ENCODE assay signal across 8 cellular contexts in genomic region chr10:5411941-5412276, GRCh38. TPM values are rescaled to one million over a fixed set of nuclear protein-coding genes. Genes with fewer than 3 reads are reported as not detected.
DNase-seq lines count a peak whose midpoint lies in the region; ATAC-seq, FAIRE-seq and TF ChIP-seq lines count a peak whose summit lies in the region.

No MANE protein-coding gene starts in this region.

- H3K79me2 ChIP-seq in KMS-11 (ENCODE audit: insufficient read depth, low read depth) (peaks cover 40% of the 10 kb centered on the region), H1 (ENCODE audit: control insufficient read depth in 1 of 2, insufficient read depth in 2 of 2, low read length in 2 of 2) (peaks cover 18 to 40% of the 10 kb centered on the region in 2 experiments), parathyroid adenoma (peaks cover 6% of the 10 kb centered on the region)

- H3K4me1 ChIP-seq in KMS-11 (ENCODE audit: low read depth, poor library complexity, severe bottlenecking) (peaks cover 33% of the 10 kb centered on the region), H1 (replicated peaks in 1 of 4; ENCODE audit: control insufficient read depth in 3 of 4, insufficient read depth in 4 of 4, low read length in 3 of 4) (peaks cover 3 to 13% (median 3%) of the 10 kb centered on the region in 4 experiments), parathyroid adenoma (peaks cover 2% of the 10 kb centered on the region)

- H4K20me1 ChIP-seq in KMS-11 (ENCODE audit: insufficient read depth), result no peaks in the 10 kb centered on the region
- H4K20me1 ChIP-seq in H1 (replicated peaks in 1 of 2; ENCODE audit: control insufficient read depth in 1 of 2, insufficient read depth in 2 of 2, low read length in 2 of 2), result peaks cover 0 to under 1% of the 10 kb centered on the region in 2 experiments

- peaks cover 2% of the 10 kb centered on the region for H3K23me2 ChIP-seq in H1 (ENCODE audit: low read depth, low read length)

- H4K91ac ChIP-seq in H1 (replicated peaks; ENCODE audit: insufficient read length, low read length), result no peak overlapping the region

- H3K79me1 ChIP-seq in H1 (ENCODE audit: low read depth, low read length), result peaks cover 2% of the 10 kb centered on the region; the same call in 1 of the 2 replicates

- H2BK120ac ChIP-seq in H1 (replicated peaks; ENCODE audit: low read depth, low read length), result no peak overlapping the region

- TF ChIP-seq POLR2A in H1 (IDR thresholded peaks at IDR 0.05; ENCODE audit: control extremely low read depth in 1 of 2, low read depth in 2 of 2, low read length in 2 of 2), result no peak

- H3K56ac ChIP-seq in H1 (replicated peaks; ENCODE audit: insufficient read length, low read depth, low read length), result no peak overlapping the region

- H2AFZ ChIP-seq in KMS-11 (ENCODE audit: low read depth) (peak overlapping the region; percentile 80), H1 (ENCODE audit: low read length) (peak overlapping the region; percentile 89), parathyroid adenoma (peak overlapping the region; percentile 86)

- ATAC-seq in GM18517 (IDR thresholded peaks at IDR 0.05; ENCODE audit: unreplicated experiment), result no peak

- FAIRE-seq in H1 (lab: Jason Lieb, UNC), result no peak

- H2BK12ac ChIP-seq in H1 (ENCODE audit: low read depth, low read length), result no peak overlapping the region

- H3K27me3 ChIP-seq in KMS-11 (ENCODE audit: insufficient read depth, low read depth) (no peaks in the 10 kb centered on the region), H1 (replicated peaks in 1 of 4; ENCODE audit: control insufficient read depth in 3 of 4, extremely low read depth in 1 of 4, insufficient read depth in 3 of 4, low read length in 3 of 4) (no peaks in the 10 kb centered on the region), parathyroid adenoma (ENCODE audit: control insufficient read depth, insufficient read depth, low read length) (no peaks in the 10 kb centered on the region)

- no peak overlapping the region for H3K4me3 ChIP-seq in KMS-11 (IDR thresholded peaks at IDR 0.05; ENCODE audit: insufficient read depth, low read depth, low read length)
- H3K4me3 ChIP-seq in H1 (ENCODE audit: extremely low read depth in 1 of 4, insufficient read depth in 2 of 4, low read depth in 3 of 4, low read length in 4 of 4), result peak overlapping the region; percentile 12 to 97 (median 73); a peak in 5 of 8 replicates
- peak overlapping the region; percentile 59 for H3K4me3 ChIP-seq in parathyroid adenoma (ENCODE audit: low read depth, low read length)

- no peak for TF ChIP-seq CTCF in KMS-11 (conservative IDR thresholded peaks at IDR 0.05; ENCODE audit: low read depth, low read length)
- no peak for TF ChIP-seq CTCF in H1 (IDR thresholded peaks at IDR 0.05; ENCODE audit: control extremely low read depth in 1 of 3, insufficient read depth in 1 of 3, low read depth in 1 of 3, low read length in 3 of 3)
- TF ChIP-seq CTCF in parathyroid adenoma (IDR thresholded peaks at IDR 0.05), result no peak

- H3K14ac ChIP-seq in H1 (ENCODE audit: insufficient read length), result no peak overlapping the region

- no peak overlapping the region for H3K18ac ChIP-seq in H1 (ENCODE audit: extremely low read depth, low read length)

- DNase-seq in EH (ENCODE audit: low read depth) (peak; percentile 18), H1 (ENCODE audit: low read depth in 1 of 2, low spot score in 2 of 2) (no peak), NCI-H526 treated with DMSO at 0.1 percent for 48 hours (lab: John Stamatoyannopoulos, UW) (no peak), C1 segment of cervical spinal cord (lab: John Stamatoyannopoulos, UW) (no peak), mesenteric fat pad (ENCODE audit: low spot score) (no peak)

- H3K27ac ChIP-seq in KMS-11, result no peak overlapping the region
- H3K27ac ChIP-seq in H1 (ENCODE audit: low read depth, low read length), result no peak overlapping the region
- peak overlapping the region; percentile 64 for H3K27ac ChIP-seq in parathyroid adenoma

- H3K4me2 ChIP-seq in KMS-11 (peak overlapping the region; percentile 68), H1 (ENCODE audit: insufficient read depth in 1 of 2, low read depth in 2 of 2, low read length in 2 of 2) (peak overlapping the region in 1 of 2 experiments; percentile 49; a peak in 3 of 4 replicates), parathyroid adenoma (ENCODE audit: low read length) (peak overlapping the region; percentile 62)

- no peak overlapping the region for H2AK5ac ChIP-seq in H1 (ENCODE audit: low read depth, low read length)

- TF ChIP-seq RAD21 in H1 (IDR thresholded peaks at IDR 0.05 in 1 of 2, conservative IDR thresholded peaks at IDR 0.05 in 1 of 2; ENCODE audit: low read depth in 2 of 2, low read length in 2 of 2), result no peak

- no peak overlapping the region for H2BK20ac ChIP-seq in H1 (ENCODE audit: low read length)

- peak overlapping the region; percentile 91; the same call in 1 of the 2 replicates for H3K9ac ChIP-seq in KMS-11
- H3K9ac ChIP-seq in H1 (replicated peaks in 1 of 4; ENCODE audit: extremely low read depth in 1 of 4, low read depth in 3 of 4, low read length in 3 of 4), result no peak overlapping the region
- no peak overlapping the region for H3K9ac ChIP-seq in parathyroid adenoma

- 79% methylated on average over 3 of the region's 3 CpGs; no CpG with 5 or more reads in 1 of the 2 experiments for WGBS in H1 (ENCODE audit: extremely low coverage in 1 of 2, insufficient coverage in 1 of 2, insufficient read length in 1 of 2, insufficient replicate concordance in 2 of 2, low coverage in 1 of 2, low lambda C conversion rate in 2 of 2, missing lambda C conversion rate in 1 of 2), 2 experiments

- no peak for TF ChIP-seq EP300 in H1 (IDR thresholded peaks at IDR 0.05; ENCODE audit: borderline replicate concordance in 1 of 2, low read depth in 2 of 2, low read length in 2 of 2)

- no peak overlapping the region for H4K8ac ChIP-seq in H1 (ENCODE audit: extremely low read depth, insufficient read depth, low read length)

- no peak overlapping the region for H4K5ac ChIP-seq in H1 (ENCODE audit: insufficient read length, low read depth, low read length)

- H3K23ac ChIP-seq in H1 (ENCODE audit: insufficient read length), result no peak overlapping the region

- H3K4ac ChIP-seq in H1 (replicated peaks; ENCODE audit: insufficient read length, low read depth, low read length), result no peak overlapping the region

- peaks cover 5 to 6% of the 10 kb centered on the region in 2 experiments; a peak in 2 of 4 replicates for H3K9me3 ChIP-seq in H1 (ENCODE audit: insufficient read depth in 2 of 2, low read depth in 1 of 2, low read length in 1 of 2)
- H3K9me3 ChIP-seq in parathyroid adenoma (ENCODE audit: control insufficient read depth, low read length), result no peaks in the 10 kb centered on the region

- H3K36me3 ChIP-seq in KMS-11 (ENCODE audit: insufficient read depth) (no peaks in the 10 kb centered on the region), H1 (ENCODE audit: control insufficient read depth in 2 of 4, insufficient read depth in 4 of 4, low read length in 3 of 4) (no peaks in the 10 kb centered on the region), parathyroid adenoma (ENCODE audit: control insufficient read depth, insufficient read depth, low read length) (no peaks in the 10 kb centered on the region)

- H2BK15ac ChIP-seq in H1 (ENCODE audit: low read length), result no peak overlapping the region

- H2BK5ac ChIP-seq in H1 (ENCODE audit: low read depth, low read length), result no peak overlapping the region

- CTCF ChIA-PET in H1 (lab: Charles Lee; ENCODE audit: partially characterized antibody), result interaction anchor here (0.6 to 1.1 kb wide), 3 partner anchors 11 to 213 kb away, joined by 3 to 5 read pairs (median 3); no protein-coding TSS in a partner anchor

- POLR2A ChIA-PET in H1 (lab: Charles Lee; ENCODE audit: partially characterized antibody), result interaction anchor here (2.3 kb wide), 1 partner anchor 35 kb away, joined by 7 read pairs; no protein-coding TSS in a partner anchor

TF ChIP-seq in H1, 55 proteins besides CTCF, POLR2A, EP300 and RAD21 (continues in another document):
- no peak for TF ChIP-seq SRF (IDR thresholded peaks at IDR 0.05; ENCODE audit: low read depth, low read length)
- TF ChIP-seq GTF2F1 (IDR thresholded peaks at IDR 0.05; ENCODE audit: borderline replicate concordance, low read depth, low read length), result no peak

RNA-seq across cellular contexts. Expression of gene NET1, which starts 0.4 kb away (rescaled TPM):
- 109 and 117 TPM in 2 replicates for total RNA-seq in H1 (2021; fragmentation: NEBNext Ultra II Directional; extraction: Animal tissue kit (Norgen Biotek cat#: 25700))
- 21.5 and 24.3 TPM in 2 replicates for polyA plus RNA-seq in H1 (2011; rRNA removed)
- polyA plus RNA-seq in H1 (2011; cell fraction: cytosol; rRNA removed), result 40.9 TPM
- polyA plus RNA-seq in H1 (2011; cell fraction: nucleus; rRNA removed), result 24.5 TPM
- polyA plus RNA-seq in H1 (2012, experiment 1 of 2), result 30.9 to 52.0 TPM (median 38.6 TPM) in 4 replicates
- 6.0 TPM for polyA plus RNA-seq in H1 (2012, experiment 2 of 2)
- polyA plus RNA-seq in H1 (2013, experiment 1 of 2), result 58.8 TPM
- polyA plus RNA-seq in H1 (2013, experiment 2 of 2), result 58.2 TPM
- 82.4 and 91.8 TPM in 2 replicates for polyA minus RNA-seq in H1 (2011; rRNA and poly(A)+ RNA removed)
- polyA minus RNA-seq in H1 (2011; cell fraction: cytosol; rRNA and poly(A)+ RNA removed), result 82.1 TPM
- 61.9 TPM for polyA minus RNA-seq in H1 (2011; cell fraction: nucleus; rRNA and poly(A)+ RNA removed)
- total RNA-seq in mesenteric fat pad, result 164 TPM

RNA-seq across cellular contexts. Expression of gene TUBAL3, which starts 7.3 kb away (rescaled TPM):
- not detected in 2 replicates for total RNA-seq in H1 (2021; fragmentation: NEBNext Ultra II Directional; extraction: Animal tissue kit (Norgen Biotek cat#: 25700))
- 0.05 and 0.17 TPM in 2 replicates for polyA plus RNA-seq in H1 (2011; rRNA removed)
- 0.06 TPM for polyA plus RNA-seq in H1 (2011; cell fraction: cytosol; rRNA removed)
- polyA plus RNA-seq in H1 (2011; cell fraction: nucleus; rRNA removed), result not detected
- polyA plus RNA-seq in H1 (2012, experiment 1 of 2), result 0.20 to 0.24 TPM in 2 of 4 replicates, not detected in the others
- polyA plus RNA-seq in H1 (2012, experiment 2 of 2), result not detected
- polyA plus RNA-seq in H1 (2013, experiment 1 of 2), result 0.14 TPM
- 0.11 TPM for polyA plus RNA-seq in H1 (2013, experiment 2 of 2)
- polyA minus RNA-seq in H1 (2011; rRNA and poly(A)+ RNA removed), result 0.24 TPM in 1 of 2 replicates, not detected in the other
- not detected for polyA minus RNA-seq in H1 (2011; cell fraction: cytosol; rRNA and poly(A)+ RNA removed)
- polyA minus RNA-seq in H1 (2011; cell fraction: nucleus; rRNA and poly(A)+ RNA removed), result not detected
- total RNA-seq in mesenteric fat pad, result not detected

RNA-seq across cellular contexts. Expression of gene UCN3, which starts 47.1 kb away (rescaled TPM):
- total RNA-seq in H1 (2021; fragmentation: NEBNext Ultra II Directional; extraction: Animal tissue kit (Norgen Biotek cat#: 25700)), result not detected in 2 replicates
- not detected in 2 replicates for polyA plus RNA-seq in H1 (2011; rRNA removed)
- not detected for polyA plus RNA-seq in H1 (2011; cell fraction: cytosol; rRNA removed)
- polyA plus RNA-seq in H1 (2011; cell fraction: nucleus; rRNA removed), result not detected
- not detected in 4 replicates for polyA plus RNA-seq in H1 (2012, experiment 1 of 2)
- not detected for polyA plus RNA-seq in H1 (2012, experiment 2 of 2)
- polyA plus RNA-seq in H1 (2013, experiment 1 of 2), result not detected
- not detected for polyA plus RNA-seq in H1 (2013, experiment 2 of 2)
- polyA minus RNA-seq in H1 (2011; rRNA and poly(A)+ RNA removed), result not detected in 2 replicates
- polyA minus RNA-seq in H1 (2011; cell fraction: cytosol; rRNA and poly(A)+ RNA removed), result not detected
- polyA minus RNA-seq in H1 (2011; cell fraction: nucleus; rRNA and poly(A)+ RNA removed), result not detected
- total RNA-seq in mesenteric fat pad, result not detected
